Comparison of ENCODE assay signal across 9 cellular contexts in genomic region chr12:24839268-24839791, GRCh38.
DNase-seq lines count a peak whose midpoint lies in the region; ATAC-seq and TF ChIP-seq lines count a peak whose summit lies in the region.
"Had no signal": no experiment of that assay in that cellular context is flagged by ENCODE, and none has a peak within 500 bp of the region (broad histone marks: within the 10 kb centered on the region; RNA-seq: fewer than 3 reads in every experiment).

No MANE protein-coding gene starts in this region.

- H3K36me3 Mint-ChIP-seq in activated naive CD4-positive, alpha-beta T cell treated with anti-CD3 and anti-CD28 coated beads, Interleukin-2, amount 50 U/mL, for 24 hours = peaks cover 1% of the 10 kb centered on the region

- in situ Hi-C loops in G401 (cut with HindIII; ENCODE audit: low sequenced_read_pairs) = no loop called here

- peaks cover 22% of the 10 kb centered on the region for H3K4me1 Mint-ChIP-seq in activated naive CD4-positive, alpha-beta T cell treated with anti-CD3 and anti-CD28 coated beads, Interleukin-2, amount 50 U/mL, for 24 hours

- H3K9me3 Mint-ChIP-seq in activated naive CD4-positive, alpha-beta T cell treated with anti-CD3 and anti-CD28 coated beads, Interleukin-2, amount 50 U/mL, for 24 hours = no peaks in the 10 kb centered on the region

- H3K4me3 Mint-ChIP-seq in activated naive CD4-positive, alpha-beta T cell treated with anti-CD3 and anti-CD28 coated beads, Interleukin-2, amount 50 U/mL, for 24 hours = peak overlapping the region; percentile 0

- peaks cover 4% of the 10 kb centered on the region for H3K4me1 ChIP-seq in body of pancreas
- H3K4me1 ChIP-seq: parathyroid adenoma had no signal

- ATAC-seq in HG03354 (IDR thresholded peaks at IDR 0.05; ENCODE audit: poor library complexity, severe bottlenecking, unreplicated experiment) (peak; percentile 86), body of pancreas (no peak)

- TF ChIP-seq POLR2A in body of pancreas (IDR thresholded peaks at IDR 0.05) = no peak

- WGBS in body of pancreas, 2 donors = 89 to 93% methylated on average over 13 of the region's 13 CpGs

- no peak overlapping the region for H3K4me3 ChIP-seq in body of pancreas

- H3K36me3 ChIP-seq in body of pancreas (replicated peaks in 1 of 2; ENCODE audit: insufficient read depth in 1 of 2, low read depth in 2 of 2) = no peaks in the 10 kb centered on the region

- no peak overlapping the region for H3K27ac ChIP-seq in body of pancreas
- H3K27ac ChIP-seq: parathyroid adenoma had no signal

- no peaks in the 10 kb centered on the region for H3K27me3 ChIP-seq in body of pancreas

- peak overlapping the region; percentile 69 for H3K27ac Mint-ChIP-seq in activated naive CD4-positive, alpha-beta T cell treated with anti-CD3 and anti-CD28 coated beads, Interleukin-2, amount 50 U/mL, for 24 hours

- H3K9me3 ChIP-seq in body of pancreas = no peaks in the 10 kb centered on the region

- DNase-seq in activated gamma-delta T cell treated with Interleukin-2 at 50 U/mL for 16 hours = peak; percentile 6
- no peak for DNase-seq in activated gamma-delta T cell (lab: John Stamatoyannopoulos, UW)
- DNase-seq in stimulated activated CD4-positive, alpha-beta T cell treated with anti-CD3 and anti-CD28 coated beads, Interleukin-4, amount 100 ng/mL, for 48 hours (ENCODE audit: low read depth in 2 of 2) = peak; percentile 47 to 73
- DNase-seq in kidney tubule cell (ENCODE audit: low spot score) = no peak
- DNase-seq in body of pancreas = no peak
- DNase-seq in G401 (ENCODE audit: low spot score) = no peak

- no peak for TF ChIP-seq CTCF in body of pancreas (IDR thresholded peaks at IDR 0.05)

- intact Hi-C loops in body of pancreas (cut with DNase I) = no loop called here

- peaks cover 5% of the 10 kb centered on the region for H3K27me3 Mint-ChIP-seq in activated naive CD4-positive, alpha-beta T cell treated with anti-CD3 and anti-CD28 coated beads, Interleukin-2, amount 50 U/mL, for 24 hours

Comparison
In these comparisons a context has a peak if more than half of its experiments do, and no peak if none do; other contexts are left out.
1. DNase-seq: peak in activated gamma-delta T cell treated with Interleukin-2 at 50 U/mL for 16 hours (single experiment) and stimulated activated CD4-positive, alpha-beta T cell treated with anti-CD3 and anti-CD28 coated beads, Interleukin-4, amount 100 ng/mL, for 48 hours (2 of 2); none in activated gamma-delta T cell (single experiment), kidney tubule cell (single experiment), body of pancreas (0 of 4) and G401 (single experiment).